ENCODE assay signal across 1 cellular context in the genomic region with DNA sequence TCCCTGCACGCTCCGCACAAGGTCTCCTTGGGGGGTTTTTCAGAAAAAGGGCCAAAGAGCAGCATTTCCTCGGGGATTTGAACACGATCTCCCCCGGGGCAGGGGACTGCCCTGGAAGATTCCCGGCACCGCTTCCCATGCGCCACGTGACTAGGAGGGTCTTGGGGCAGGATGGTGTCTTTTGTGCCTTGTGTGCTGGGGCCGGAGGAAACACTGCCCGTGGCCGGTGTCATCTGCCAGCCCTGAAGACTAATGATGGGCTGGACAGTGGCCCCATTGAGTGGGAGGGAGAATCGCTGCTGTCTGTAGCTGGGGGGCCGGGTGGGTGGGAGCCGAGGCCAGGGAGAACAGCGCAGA.
TF ChIP-seq lines count a peak whose summit lies in the region.

No MANE protein-coding gene starts in this region.

TF ChIP-seq in GM23338, 12 proteins besides CTCF, POLR2A, EP300 and RAD21 (continued from another document):
- TF ChIP-seq, protein P1, sequence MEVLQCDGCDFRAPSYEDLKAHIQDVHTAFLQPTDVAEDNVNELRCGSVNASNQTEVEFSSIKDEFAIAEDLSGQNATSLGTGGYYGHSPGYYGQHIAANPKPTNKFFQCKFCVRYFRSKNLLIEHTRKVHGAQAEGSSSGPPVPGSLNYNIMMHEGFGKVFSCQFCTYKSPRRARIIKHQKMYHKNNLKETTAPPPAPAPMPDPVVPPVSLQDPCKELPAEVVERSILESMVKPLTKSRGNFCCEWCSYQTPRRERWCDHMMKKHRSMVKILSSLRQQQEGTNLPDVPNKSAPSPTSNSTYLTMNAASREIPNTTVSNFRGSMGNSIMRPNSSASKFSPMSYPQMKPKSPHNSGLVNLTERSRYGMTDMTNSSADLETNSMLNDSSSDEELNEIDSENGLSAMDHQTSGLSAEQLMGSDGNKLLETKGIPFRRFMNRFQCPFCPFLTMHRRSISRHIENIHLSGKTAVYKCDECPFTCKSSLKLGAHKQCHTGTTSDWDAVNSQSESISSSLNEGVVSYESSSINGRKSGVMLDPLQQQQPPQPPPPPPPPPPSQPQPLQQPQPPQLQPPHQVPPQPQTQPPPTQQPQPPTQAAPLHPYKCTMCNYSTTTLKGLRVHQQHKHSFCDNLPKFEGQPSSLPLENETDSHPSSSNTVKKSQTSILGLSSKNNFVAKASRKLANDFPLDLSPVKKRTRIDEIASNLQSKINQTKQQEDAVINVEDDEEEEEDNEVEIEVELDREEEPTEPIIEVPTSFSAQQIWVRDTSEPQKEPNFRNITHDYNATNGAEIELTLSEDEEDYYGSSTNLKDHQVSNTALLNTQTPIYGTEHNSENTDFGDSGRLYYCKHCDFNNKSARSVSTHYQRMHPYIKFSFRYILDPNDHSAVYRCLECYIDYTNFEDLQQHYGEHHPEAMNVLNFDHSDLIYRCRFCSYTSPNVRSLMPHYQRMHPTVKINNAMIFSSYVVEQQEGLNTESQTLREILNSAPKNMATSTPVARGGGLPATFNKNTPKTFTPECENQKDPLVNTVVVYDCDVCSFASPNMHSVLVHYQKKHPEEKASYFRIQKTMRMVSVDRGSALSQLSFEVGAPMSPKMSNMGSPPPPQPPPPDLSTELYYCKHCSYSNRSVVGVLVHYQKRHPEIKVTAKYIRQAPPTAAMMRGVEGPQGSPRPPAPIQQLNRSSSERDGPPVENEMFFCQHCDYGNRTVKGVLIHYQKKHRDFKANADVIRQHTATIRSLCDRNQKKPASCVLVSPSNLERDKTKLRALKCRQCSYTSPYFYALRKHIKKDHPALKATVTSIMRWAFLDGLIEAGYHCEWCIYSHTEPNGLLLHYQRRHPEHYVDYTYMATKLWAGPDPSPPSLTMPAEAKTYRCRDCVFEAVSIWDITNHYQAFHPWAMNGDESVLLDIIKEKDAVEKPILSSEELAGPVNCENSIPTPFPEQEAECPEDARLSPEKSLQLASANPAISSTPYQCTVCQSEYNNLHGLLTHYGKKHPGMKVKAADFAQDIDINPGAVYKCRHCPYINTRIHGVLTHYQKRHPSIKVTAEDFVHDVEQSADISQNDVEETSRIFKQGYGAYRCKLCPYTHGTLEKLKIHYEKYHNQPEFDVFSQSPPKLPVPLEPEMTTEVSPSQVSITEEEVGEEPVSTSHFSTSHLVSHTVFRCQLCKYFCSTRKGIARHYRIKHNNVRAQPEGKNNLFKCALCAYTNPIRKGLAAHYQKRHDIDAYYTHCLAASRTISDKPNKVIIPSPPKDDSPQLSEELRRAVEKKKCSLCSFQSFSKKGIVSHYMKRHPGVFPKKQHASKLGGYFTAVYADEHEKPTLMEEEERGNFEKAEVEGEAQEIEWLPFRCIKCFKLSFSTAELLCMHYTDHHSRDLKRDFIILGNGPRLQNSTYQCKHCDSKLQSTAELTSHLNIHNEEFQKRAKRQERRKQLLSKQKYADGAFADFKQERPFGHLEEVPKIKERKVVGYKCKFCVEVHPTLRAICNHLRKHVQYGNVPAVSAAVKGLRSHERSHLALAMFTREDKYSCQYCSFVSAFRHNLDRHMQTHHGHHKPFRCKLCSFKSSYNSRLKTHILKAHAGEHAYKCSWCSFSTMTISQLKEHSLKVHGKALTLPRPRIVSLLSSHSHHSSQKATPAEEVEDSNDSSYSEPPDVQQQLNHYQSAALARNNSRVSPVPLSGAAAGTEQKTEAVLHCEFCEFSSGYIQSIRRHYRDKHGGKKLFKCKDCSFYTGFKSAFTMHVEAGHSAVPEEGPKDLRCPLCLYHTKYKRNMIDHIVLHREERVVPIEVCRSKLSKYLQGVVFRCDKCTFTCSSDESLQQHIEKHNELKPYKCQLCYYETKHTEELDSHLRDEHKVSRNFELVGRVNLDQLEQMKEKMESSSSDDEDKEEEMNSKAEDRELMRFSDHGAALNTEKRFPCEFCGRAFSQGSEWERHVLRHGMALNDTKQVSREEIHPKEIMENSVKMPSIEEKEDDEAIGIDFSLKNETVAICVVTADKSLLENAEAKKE (CRISPR knock-in tag; IDR thresholded peaks at IDR 0.05), result no peak
- TF ChIP-seq CREB1 (CRISPR knock-in tag; IDR thresholded peaks at IDR 0.05; ENCODE audit: low read depth), result no peak
- TF ChIP-seq ZNF114 (CRISPR knock-in tag; IDR thresholded peaks at IDR 0.05), result no peak
- no peak for TF ChIP-seq EZH2phosphoT487 (IDR thresholded peaks at IDR 0.05; ENCODE audit: unreplicated experiment)
- no peak for TF ChIP-seq STAT1 (IDR thresholded peaks at IDR 0.05; ENCODE audit: unreplicated experiment)
- TF ChIP-seq, protein P2, sequence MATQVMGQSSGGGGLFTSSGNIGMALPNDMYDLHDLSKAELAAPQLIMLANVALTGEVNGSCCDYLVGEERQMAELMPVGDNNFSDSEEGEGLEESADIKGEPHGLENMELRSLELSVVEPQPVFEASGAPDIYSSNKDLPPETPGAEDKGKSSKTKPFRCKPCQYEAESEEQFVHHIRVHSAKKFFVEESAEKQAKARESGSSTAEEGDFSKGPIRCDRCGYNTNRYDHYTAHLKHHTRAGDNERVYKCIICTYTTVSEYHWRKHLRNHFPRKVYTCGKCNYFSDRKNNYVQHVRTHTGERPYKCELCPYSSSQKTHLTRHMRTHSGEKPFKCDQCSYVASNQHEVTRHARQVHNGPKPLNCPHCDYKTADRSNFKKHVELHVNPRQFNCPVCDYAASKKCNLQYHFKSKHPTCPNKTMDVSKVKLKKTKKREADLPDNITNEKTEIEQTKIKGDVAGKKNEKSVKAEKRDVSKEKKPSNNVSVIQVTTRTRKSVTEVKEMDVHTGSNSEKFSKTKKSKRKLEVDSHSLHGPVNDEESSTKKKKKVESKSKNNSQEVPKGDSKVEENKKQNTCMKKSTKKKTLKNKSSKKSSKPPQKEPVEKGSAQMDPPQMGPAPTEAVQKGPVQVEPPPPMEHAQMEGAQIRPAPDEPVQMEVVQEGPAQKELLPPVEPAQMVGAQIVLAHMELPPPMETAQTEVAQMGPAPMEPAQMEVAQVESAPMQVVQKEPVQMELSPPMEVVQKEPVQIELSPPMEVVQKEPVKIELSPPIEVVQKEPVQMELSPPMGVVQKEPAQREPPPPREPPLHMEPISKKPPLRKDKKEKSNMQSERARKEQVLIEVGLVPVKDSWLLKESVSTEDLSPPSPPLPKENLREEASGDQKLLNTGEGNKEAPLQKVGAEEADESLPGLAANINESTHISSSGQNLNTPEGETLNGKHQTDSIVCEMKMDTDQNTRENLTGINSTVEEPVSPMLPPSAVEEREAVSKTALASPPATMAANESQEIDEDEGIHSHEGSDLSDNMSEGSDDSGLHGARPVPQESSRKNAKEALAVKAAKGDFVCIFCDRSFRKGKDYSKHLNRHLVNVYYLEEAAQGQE (IDR thresholded peaks at IDR 0.05; ENCODE audit: unreplicated experiment), result no peak
- no peak for TF ChIP-seq ZNF331 (CRISPR knock-in tag; IDR thresholded peaks at IDR 0.05; ENCODE audit: low read depth)
- no peak for TF ChIP-seq EZH2 (IDR thresholded peaks at IDR 0.05; ENCODE audit: low read depth, unreplicated experiment)
- TF ChIP-seq, protein P3, sequence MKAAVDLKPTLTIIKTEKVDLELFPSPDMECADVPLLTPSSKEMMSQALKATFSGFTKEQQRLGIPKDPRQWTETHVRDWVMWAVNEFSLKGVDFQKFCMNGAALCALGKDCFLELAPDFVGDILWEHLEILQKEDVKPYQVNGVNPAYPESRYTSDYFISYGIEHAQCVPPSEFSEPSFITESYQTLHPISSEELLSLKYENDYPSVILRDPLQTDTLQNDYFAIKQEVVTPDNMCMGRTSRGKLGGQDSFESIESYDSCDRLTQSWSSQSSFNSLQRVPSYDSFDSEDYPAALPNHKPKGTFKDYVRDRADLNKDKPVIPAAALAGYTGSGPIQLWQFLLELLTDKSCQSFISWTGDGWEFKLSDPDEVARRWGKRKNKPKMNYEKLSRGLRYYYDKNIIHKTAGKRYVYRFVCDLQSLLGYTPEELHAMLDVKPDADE (IDR thresholded peaks at IDR 0.05), result no peak
